14 cellular contexts compared by ENCODE assay signal in the genomic region with DNA sequence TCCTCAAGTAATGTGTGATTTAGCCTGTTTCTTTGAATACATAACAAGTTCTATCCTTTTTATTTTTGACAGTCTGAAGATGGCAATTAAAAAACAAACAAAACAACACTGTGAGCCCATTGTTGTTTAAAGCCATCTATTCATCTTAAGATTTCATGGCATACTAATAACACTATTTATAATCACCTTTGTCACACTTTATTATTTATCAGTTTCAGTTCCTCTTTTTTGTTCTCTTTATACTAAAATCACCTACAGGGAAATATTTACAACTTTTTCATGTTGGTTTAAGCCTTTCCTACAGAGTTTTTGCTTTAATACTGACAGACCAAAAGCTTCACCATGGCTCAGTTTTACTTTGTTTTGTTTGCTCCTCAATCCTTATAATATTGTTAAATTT.
DNase-seq lines count a peak whose midpoint lies in the region; ATAC-seq and TF ChIP-seq lines count a peak whose summit lies in the region.
"Had no signal": no experiment of that assay in that cellular context is flagged by ENCODE, and none has a peak within 500 bp of the region (broad histone marks: within the 10 kb centered on the region; RNA-seq: fewer than 3 reads in every experiment).

No MANE protein-coding gene starts in this region.

- no peaks in the 10 kb centered on the region for H3K36me3 Mint-ChIP-seq in CD4-positive, alpha-beta memory T cell
- H3K36me3 Mint-ChIP-seq: CD14-positive monocyte had no signal

- no peak overlapping the region for H3K27ac Mint-ChIP-seq in CD4-positive, alpha-beta memory T cell
- H3K27ac Mint-ChIP-seq: activated B cell treated with CpG ODN at 0.5 μM for 24 hours, CD14-positive monocyte had no signal

- DNase-seq in CD1c-positive myeloid dendritic cell (ENCODE audit: extremely low spot score) (no peak), substantia nigra (lab: John Stamatoyannopoulos, UW) (no peak), NK-92 (lab: John Stamatoyannopoulos, UW; ENCODE audit: unreplicated experiment) (no peak)
- DNase-seq in CD4-positive, alpha-beta memory T cell = no peak
- DNase-seq: activated B cell treated with CpG ODN at 0.5 μM for 24 hours, hypothalamus, MV-4-11, NCI-H510A treated with DMSO at 0.1 percent for 48 hours had no signal

- ATAC-seq in GM18870 (IDR thresholded peaks at IDR 0.05; ENCODE audit: unreplicated experiment) (peak; percentile 99), GM21526 (IDR thresholded peaks at IDR 0.05; ENCODE audit: low FRiP score, unreplicated experiment) (peak; percentile 96), HG03039 (IDR thresholded peaks at IDR 0.05; ENCODE audit: unreplicated experiment) (peak; percentile 91)

- POLR2A ChIA-PET in CD4-positive, alpha-beta memory T cell (lab: Charles Lee; ENCODE audit: partially characterized antibody) = no interaction called here

- no peaks in the 10 kb centered on the region for H3K36me3 ChIP-seq in KMS-11 (ENCODE audit: insufficient read depth)
- no peaks in the 10 kb centered on the region for H3K36me3 ChIP-seq in CD4-positive, alpha-beta memory T cell (ENCODE audit: insufficient read depth, low read length)

- CTCF ChIA-PET in CD4-positive, alpha-beta memory T cell (lab: Charles Lee; ENCODE audit: partially characterized antibody) = no interaction called here

- no peak overlapping the region for H3K4me3 ChIP-seq in KMS-11 (IDR thresholded peaks at IDR 0.05; ENCODE audit: insufficient read depth, low read depth, low read length)
- H3K4me3 ChIP-seq in CD4-positive, alpha-beta memory T cell (ENCODE audit: low read length in 2 of 2) = no peak overlapping the region
- H3K4me3 ChIP-seq: lung had no signal

- H3K4me1 Mint-ChIP-seq in CD4-positive, alpha-beta memory T cell = no peaks in the 10 kb centered on the region
- H3K4me1 Mint-ChIP-seq: CD14-positive monocyte had no signal

- peaks cover 0 to 21% (median 2%) of the 10 kb centered on the region in 8 donors for H3K9me3 Mint-ChIP-seq in CD4-positive, alpha-beta memory T cell

- intact Hi-C loops in CD4-positive, alpha-beta memory T cell (cut with micrococcal nuclease) = no loop called here

- no peaks in the 10 kb centered on the region for H4K20me1 ChIP-seq in KMS-11 (ENCODE audit: insufficient read depth)

- H2AFZ ChIP-seq in KMS-11 (ENCODE audit: low read depth) = no peak overlapping the region

- H3K9ac ChIP-seq in KMS-11 = no peak overlapping the region

- peak overlapping the region; percentile 4; the same call in 1 of the 2 replicates for H3K4me2 ChIP-seq in KMS-11

- no peaks in the 10 kb centered on the region for H3K9me3 ChIP-seq in CD4-positive, alpha-beta memory T cell (ENCODE audit: control insufficient read depth in 1 of 2, low read length in 2 of 2)

- no peak for TF ChIP-seq CTCF in KMS-11 (conservative IDR thresholded peaks at IDR 0.05; ENCODE audit: low read depth, low read length)

- H3K27ac ChIP-seq in KMS-11 (no peak overlapping the region), substantia nigra (ENCODE audit: low read depth, low read length, poor library complexity, severe bottlenecking) (no peak overlapping the region)
- no peak overlapping the region for H3K27ac ChIP-seq in CD4-positive, alpha-beta memory T cell (ENCODE audit: low read depth, low read length)

- H3K79me2 ChIP-seq in KMS-11 (ENCODE audit: insufficient read depth, low read depth) = no peaks in the 10 kb centered on the region

- no peak overlapping the region for H3K4me3 Mint-ChIP-seq in CD4-positive, alpha-beta memory T cell
- H3K4me3 Mint-ChIP-seq: activated B cell treated with CpG ODN at 0.5 μM for 24 hours, CD14-positive monocyte had no signal

- no peaks in the 10 kb centered on the region for H3K27me3 ChIP-seq in KMS-11 (ENCODE audit: insufficient read depth, low read depth)
- H3K27me3 ChIP-seq in CD4-positive, alpha-beta memory T cell (ENCODE audit: insufficient read depth, low read length) = no peaks in the 10 kb centered on the region

- H3K4me1 ChIP-seq in KMS-11 (ENCODE audit: low read depth, poor library complexity, severe bottlenecking) = peaks cover 6% of the 10 kb centered on the region
- no peaks in the 10 kb centered on the region for H3K4me1 ChIP-seq in CD4-positive, alpha-beta memory T cell (ENCODE audit: insufficient read depth, low read length)

- no peaks in the 10 kb centered on the region for H3K27me3 Mint-ChIP-seq in CD4-positive, alpha-beta memory T cell
- H3K27me3 Mint-ChIP-seq: activated B cell treated with CpG ODN at 0.5 μM for 24 hours had no signal
